23 cellular contexts compared by ENCODE assay signal in genomic region chr2:119795309-119796303, GRCh38.
"Had no signal": no experiment of that assay in that cellular context is flagged by ENCODE, and none has a peak within 500 bp of the region (broad histone marks: within the 10 kb centered on the region; RNA-seq: fewer than 3 reads in every experiment).

No MANE protein-coding gene starts in this region.

- H3K27ac Mint-ChIP-seq: activated B cell treated with CpG ODN at 0.5 μM for 24 hours; activated naive CD8-positive, alpha-beta T cell treated with anti-CD3 and anti-CD28 coated beads for 36 hours; activated T-helper 2 cell treated with anti-CD3 and anti-CD28 coated beads, Interferon-gamma antibody, Interleukin-2, Interleukin-4, amounts not matched to agents 10 μg/mL and 5 μg/mL and 100 μg/mL, durations not matched to agents 14 hours and 24 hours and 36 hours; mesothelial cell of epicardium had no signal

- H3K27me3 ChIP-seq: neutrophil, ovary, tibial artery had no signal

- DNase-seq: activated B cell treated with CpG ODN at 0.5 μM for 24 hours; activated CD4-positive, alpha-beta T cell treated with anti-CD3 and anti-CD28 coated beads for 4 hours; activated CD4-positive, alpha-beta T cell treated with anti-CD3 and anti-CD28 coated beads, Interleukin-2, amount 50 U/mL, for 48 hours; activated CD8-positive, alpha-beta memory T cell treated with anti-CD3 and anti-CD28 coated beads, Interleukin-2, amount 50 U/mL, for 48 hours; activated naive CD4-positive, alpha-beta T cell; activated naive CD8-positive, alpha-beta T cell treated with anti-CD3 and anti-CD28 coated beads for 36 hours; activated T-cell treated with anti-CD3 and anti-CD28 coated beads, Interleukin-2, amount 50 U/mL, for 4 hours; cortex of kidney; naive thymus-derived CD8-positive, alpha-beta T cell; ovary; stimulated activated CD4-positive, alpha-beta T cell treated with anti-CD3 and anti-CD28 coated beads, Interleukin-12 subunit alpha, Interleukin-12 subunit beta, amount 100 ng/mL, for 4 hours; stimulated activated CD4-positive, alpha-beta T cell treated with anti-CD3 and anti-CD28 coated beads, Interleukin-4, amount 100 ng/mL, for 4 hours; stimulated activated naive CD8-positive, alpha-beta T cell treated with anti-CD3 and anti-CD28 coated beads, Interleukin-15, amount 100 ng/mL, for 72 hours; T-cell; T-helper 9 cell had no signal

- H3K27ac ChIP-seq: epithelial cell of prostate, neutrophil, ovary, prostate gland, tibial artery had no signal

- H3K4me1 ChIP-seq: prostate gland, tibial artery had no signal

- H3K36me3 ChIP-seq: neutrophil, ovary, prostate gland had no signal

- H3K9me3 ChIP-seq: ovary, prostate gland had no signal

- H3K4me3 ChIP-seq: ovary, prostate gland, tibial artery had no signal

- FAIRE-seq: bronchial epithelial cell had no signal

- H3K27me3 Mint-ChIP-seq: activated B cell treated with CpG ODN at 0.5 μM for 24 hours; activated naive CD8-positive, alpha-beta T cell treated with anti-CD3 and anti-CD28 coated beads for 36 hours; naive thymus-derived CD8-positive, alpha-beta T cell; stimulated activated naive CD8-positive, alpha-beta T cell treated with anti-CD3 and anti-CD28 coated beads, Interleukin-15, amount 100 ng/mL, for 72 hours; T-cell had no signal

- H3K4me3 Mint-ChIP-seq: activated B cell treated with CpG ODN at 0.5 μM for 24 hours; activated naive CD8-positive, alpha-beta T cell treated with anti-CD3 and anti-CD28 coated beads for 36 hours; activated T-cell treated with anti-CD3 and anti-CD28 coated beads, Interleukin-2, amount 50 U/mL, for 4 hours; mesothelial cell of epicardium; stimulated activated naive CD8-positive, alpha-beta T cell treated with anti-CD3 and anti-CD28 coated beads, Interleukin-15, amount 100 ng/mL, for 72 hours; T-cell had no signal

- ATAC-seq: activated T-cell treated with anti-CD3 and anti-CD28 coated beads, Interleukin-2, amount 50 U/mL, for 4 hours; left lobe of liver; naive thymus-derived CD8-positive, alpha-beta T cell; stimulated activated naive CD8-positive, alpha-beta T cell treated with anti-CD3 and anti-CD28 coated beads, Interleukin-15, amount 100 ng/mL, for 72 hours; T-cell had no signal
